Comparison of ENCODE assay signal across 8 cellular contexts in genomic region chr16:89923640-89924297, GRCh38. TPM values are rescaled to one million over a fixed set of nuclear protein-coding genes. Genes with fewer than 3 reads are reported as not detected.
DNase-seq lines count a peak whose midpoint lies in the region; ATAC-seq and TF ChIP-seq lines count a peak whose summit lies in the region.

No MANE protein-coding gene starts in this region.

- H3K4me1 Mint-ChIP-seq in activated CD8-positive, alpha-beta memory T cell treated with anti-CD3 and anti-CD28 coated beads, Interleukin-2, amount 10 ng/mL, durations not matched to agents 7 days and 5 days: peaks cover 40% of the 10 kb centered on the region

- H3K36me3 ChIP-seq in BLaER1 treated with 17β-estradiol and CSF1 and Interleukin-3, amounts not matched to agents 10 nM and 100 nM: peaks cover 0 to 5% (median 0%) of the 10 kb centered on the region in 11 experiments; a peak in 2 of 22 replicates
- H3K36me3 ChIP-seq in MM.1S (replicated peaks; ENCODE audit: insufficient read depth, low read length): no peaks in the 10 kb centered on the region
- H3K36me3 ChIP-seq in neural cell (ENCODE audit: insufficient read depth, low read length): peaks cover 5% of the 10 kb centered on the region

- H3K9me3 ChIP-seq in BLaER1 treated with 17β-estradiol and CSF1 and Interleukin-3, amounts not matched to agents 10 nM and 100 nM (replicated peaks in 1 of 11): no peaks in the 10 kb centered on the region
- no peaks in the 10 kb centered on the region for H3K9me3 ChIP-seq in MM.1S (replicated peaks; ENCODE audit: insufficient read depth, low read length)
- no peaks in the 10 kb centered on the region for H3K9me3 ChIP-seq in neural cell (ENCODE audit: low read length)

- peak overlapping the region in 10 of 11 experiments; percentile 49 to 96 (median 84); a peak in 13 of 22 replicates for H3K27ac ChIP-seq in BLaER1 treated with 17β-estradiol and CSF1 and Interleukin-3, amounts not matched to agents 10 nM and 100 nM
- H3K27ac ChIP-seq in MM.1S (ENCODE audit: low read length) (no peak overlapping the region), caudate nucleus (ENCODE audit: low read depth, low read length) (peak overlapping the region; percentile 67), neural cell (ENCODE audit: low read length) (peak overlapping the region; percentile 99)

- H3K4me2 ChIP-seq in BLaER1 treated with 17β-estradiol and CSF1 and Interleukin-3, amounts not matched to agents 10 nM and 100 nM: peak overlapping the region; percentile 88 to 100 (median 98)
- H3K4me2 ChIP-seq in MM.1S (ENCODE audit: low read depth, low read length): peak overlapping the region; percentile 32; the same call in 1 of the 2 replicates
- peak overlapping the region; percentile 48 for H3K4me2 ChIP-seq in neural cell (ENCODE audit: low read length)

- H3K27me3 ChIP-seq in BLaER1 treated with 17β-estradiol and CSF1 and Interleukin-3, amounts not matched to agents 10 nM and 100 nM: peaks cover 0 to 5% (median 0%) of the 10 kb centered on the region in 11 experiments; a peak in 3 of 22 replicates
- H3K27me3 ChIP-seq in MM.1S (replicated peaks; ENCODE audit: insufficient read depth, low read length) (peaks cover 29% of the 10 kb centered on the region), neural cell (ENCODE audit: insufficient read depth, low read depth, low read length) (no peaks in the 10 kb centered on the region)

- no peak for TF ChIP-seq RAD21 in neural cell (conservative IDR thresholded peaks at IDR 0.05)

- H2AFZ ChIP-seq in MM.1S (ENCODE audit: low read length): no peak overlapping the region
- H2AFZ ChIP-seq in neural cell (ENCODE audit: low read depth, low read length): no peak overlapping the region

- peak overlapping the region; percentile 79 to 93 (median 85); a peak in 21 of 22 replicates for H3K9ac ChIP-seq in BLaER1 treated with 17β-estradiol and CSF1 and Interleukin-3, amounts not matched to agents 10 nM and 100 nM
- no peak overlapping the region for H3K9ac ChIP-seq in MM.1S (ENCODE audit: low read length)
- peak overlapping the region; percentile 100 for H3K9ac ChIP-seq in neural cell (ENCODE audit: low read length)

- peak overlapping the region; percentile 73 to 87 (median 79) for H3K4me3 ChIP-seq in BLaER1 treated with 17β-estradiol and CSF1 and Interleukin-3, amounts not matched to agents 10 nM and 100 nM
- no peak overlapping the region; the same call in 1 of the 2 replicates for H3K4me3 ChIP-seq in MM.1S (ENCODE audit: low read length)
- H3K4me3 ChIP-seq in neural cell (ENCODE audit: low read length): peak overlapping the region; percentile 100

- no peak overlapping the region for H3K27ac Mint-ChIP-seq in activated CD8-positive, alpha-beta memory T cell treated with anti-CD3 and anti-CD28 coated beads, Interleukin-2, amount 10 ng/mL, durations not matched to agents 7 days and 5 days

- H3K27me3 Mint-ChIP-seq in activated CD8-positive, alpha-beta memory T cell treated with anti-CD3 and anti-CD28 coated beads, Interleukin-2, amount 10 ng/mL, durations not matched to agents 7 days and 5 days: peaks cover 43% of the 10 kb centered on the region

- no peaks in the 10 kb centered on the region for H3K9me3 Mint-ChIP-seq in activated CD8-positive, alpha-beta memory T cell treated with anti-CD3 and anti-CD28 coated beads, Interleukin-2, amount 10 ng/mL, durations not matched to agents 7 days and 5 days (ENCODE audit: low read depth)

- no peak overlapping the region for H3K4me3 Mint-ChIP-seq in activated CD8-positive, alpha-beta memory T cell treated with anti-CD3 and anti-CD28 coated beads, Interleukin-2, amount 10 ng/mL, durations not matched to agents 7 days and 5 days

- CTCF ChIA-PET in activated CD8-positive, alpha-beta memory T cell treated with anti-CD3 and anti-CD28 coated beads, Interleukin-2, amount 10 ng/mL, durations not matched to agents 7 days and 5 days (lab: Charles Lee): interaction anchor here (1.1 to 3.1 kb wide), 3 partner anchors 13 to 107 kb away, joined by 3 to 18 read pairs (median 6); partner anchors contain the start of gene FANCA

- no peaks in the 10 kb centered on the region for H3K79me2 ChIP-seq in MM.1S (ENCODE audit: low read length)
- H3K79me2 ChIP-seq in neural cell (replicated peaks; ENCODE audit: insufficient read depth, low read length): peaks cover 83% of the 10 kb centered on the region

- no peak for TF ChIP-seq EP300 in neural cell (conservative IDR thresholded peaks at IDR 0.05; ENCODE audit: poor library complexity, severe bottlenecking)

- H3K9me2 ChIP-seq in MM.1S (replicated peaks; ENCODE audit: insufficient read depth, low read length) (no peaks in the 10 kb centered on the region), neural cell (ENCODE audit: insufficient read depth, low read length) (no peaks in the 10 kb centered on the region)

- peaks cover 60 to 70% (median 69%) of the 10 kb centered on the region in 10 experiments for H3K4me1 ChIP-seq in BLaER1 treated with 17β-estradiol and CSF1 and Interleukin-3, amounts not matched to agents 10 nM and 100 nM
- H3K4me1 ChIP-seq in MM.1S (ENCODE audit: low read length): 0 out of 2 replicates have a peak, but pooled peaks cover 1% of the 10 kb centered on the region

- no peak for DNase-seq in MM.1S
- peak in 12 of 61 donors; percentile 6 to 70 (median 46) for DNase-seq in caudate nucleus (lab: John Stamatoyannopoulos, UW)
- no peak for DNase-seq in activated naive CD4-positive, alpha-beta T cell (lab: John Stamatoyannopoulos, UW)
- no peak for DNase-seq in GM19238 (ENCODE audit: insufficient read length, low spot score)
- DNase-seq in activated CD8-positive, alpha-beta memory T cell treated with anti-CD3 and anti-CD28 coated beads, Interleukin-2, amount 10 ng/mL, durations not matched to agents 7 days and 5 days: no peak
- no peak for DNase-seq in stimulated activated naive CD8-positive, alpha-beta T cell treated with anti-CD3 and anti-CD28 coated beads, Interleukin-15, Interleukin-2, amounts not matched to agents 100 U/mL and 50 U/mL, for 24 hours

- no peak for TF ChIP-seq CTCF in MM.1S (IDR thresholded peaks at IDR 0.05; ENCODE audit: low read length)
- no peak for TF ChIP-seq CTCF in neural cell (IDR thresholded peaks at IDR 0.05; ENCODE audit: poor library complexity, severe bottlenecking)

- H4K20me1 ChIP-seq in BLaER1 treated with 17β-estradiol and CSF1 and Interleukin-3, amounts not matched to agents 10 nM and 100 nM: peaks cover 32 to 77% (median 51%) of the 10 kb centered on the region in 11 experiments
- H4K20me1 ChIP-seq in MM.1S (ENCODE audit: insufficient read depth, low read length) (no peaks in the 10 kb centered on the region), neural cell (ENCODE audit: insufficient read depth) (peaks cover 31% of the 10 kb centered on the region)

- no peak for ATAC-seq in activated CD8-positive, alpha-beta memory T cell treated with anti-CD3 and anti-CD28 coated beads, Interleukin-2, amount 10 ng/mL, durations not matched to agents 7 days and 5 days
- no peak for ATAC-seq in stimulated activated naive CD8-positive, alpha-beta T cell treated with anti-CD3 and anti-CD28 coated beads, Interleukin-15, Interleukin-2, amounts not matched to agents 100 U/mL and 50 U/mL, for 24 hours

- H3K36me3 Mint-ChIP-seq in activated CD8-positive, alpha-beta memory T cell treated with anti-CD3 and anti-CD28 coated beads, Interleukin-2, amount 10 ng/mL, durations not matched to agents 7 days and 5 days: no peaks in the 10 kb centered on the region

- H3F3A ChIP-seq in MM.1S (ENCODE audit: insufficient read depth, low read length): no peaks in the 10 kb centered on the region
- H3F3A ChIP-seq in neural cell (ENCODE audit: insufficient read depth, low read length, poor library complexity, severe bottlenecking): peaks cover 5% of the 10 kb centered on the region

TF ChIP-seq in neural cell, 6 proteins besides CTCF, POLR2A, EP300 and RAD21 (continues in another document):
- TF ChIP-seq POLR2AphosphoS5 (IDR thresholded peaks at IDR 0.05): peak; percentile 68
- TF ChIP-seq TAF1 (IDR thresholded peaks at IDR 0.05; ENCODE audit: low read depth): peak; percentile 66
- no peak for TF ChIP-seq SMC3 (conservative IDR thresholded peaks at IDR 0.05; ENCODE audit: poor library complexity)
- TF ChIP-seq MXI1 (conservative IDR thresholded peaks at IDR 0.05; ENCODE audit: poor library complexity, severe bottlenecking): no peak
- no peak for TF ChIP-seq EZH2 (IDR thresholded peaks at IDR 0.05; ENCODE audit: borderline replicate concordance, insufficient read depth, low read length, poor library complexity, severe bottlenecking)

RNA-seq across cellular contexts. Expression of gene TUBB3, which starts 0.6 kb away (rescaled TPM):
- 2,442 and 2,885 TPM in 2 replicates for polyA plus RNA-seq in neural cell
- 1,854 and 2,133 TPM in 2 replicates for polyA minus RNA-seq in neural cell
- total RNA-seq in activated CD8-positive, alpha-beta memory T cell treated with anti-CD3 and anti-CD28 coated beads, Interleukin-2, amount 10 ng/mL, durations not matched to agents 7 days and 5 days: 1 to 10 TPM; 3.6 to 5.0 TPM

RNA-seq across cellular contexts. Expression of gene MC1R, which starts 5.1 kb away (rescaled TPM):
- 21.3 and 27.6 TPM in 2 replicates for polyA plus RNA-seq in neural cell
- 9.3 and 10.3 TPM in 2 replicates for polyA minus RNA-seq in neural cell
- total RNA-seq in activated CD8-positive, alpha-beta memory T cell treated with anti-CD3 and anti-CD28 coated beads, Interleukin-2, amount 10 ng/mL, durations not matched to agents 7 days and 5 days: 1 to 10 TPM; 2.6 to 4.1 TPM

RNA-seq across cellular contexts. Expression of gene DEF8, which starts 24.8 kb away (rescaled TPM):
- polyA plus RNA-seq in neural cell: 212 and 213 TPM in 2 replicates
- polyA minus RNA-seq in neural cell: 103 and 113 TPM in 2 replicates
- 10 to 100 TPM; 26.7 to 27.7 TPM for total RNA-seq in activated CD8-positive, alpha-beta memory T cell treated with anti-CD3 and anti-CD28 coated beads, Interleukin-2, amount 10 ng/mL, durations not matched to agents 7 days and 5 days

RNA-seq across cellular contexts. Expression of gene TCF25, which starts 50.4 kb away (rescaled TPM):
- polyA plus RNA-seq in neural cell: 200 and 240 TPM in 2 replicates
- 172 and 202 TPM in 2 replicates for polyA minus RNA-seq in neural cell
- 100 to 1,000 TPM; 181 to 216 TPM for total RNA-seq in activated CD8-positive, alpha-beta memory T cell treated with anti-CD3 and anti-CD28 coated beads, Interleukin-2, amount 10 ng/mL, durations not matched to agents 7 days and 5 days

Comparison
In these comparisons a context has a peak if more than half of its experiments do, and no peak if none do; other contexts are left out.
1. H3K4me2 ChIP-seq: peak in every context shown above with its lines; median percentile 98 in BLaER1 treated with 17β-estradiol and CSF1 and Interleukin-3, amounts not matched to agents 10 nM and 100 nM; 48 in neural cell; 32 in MM.1S.